10 cellular contexts compared by ENCODE assay signal in the genomic region with DNA sequence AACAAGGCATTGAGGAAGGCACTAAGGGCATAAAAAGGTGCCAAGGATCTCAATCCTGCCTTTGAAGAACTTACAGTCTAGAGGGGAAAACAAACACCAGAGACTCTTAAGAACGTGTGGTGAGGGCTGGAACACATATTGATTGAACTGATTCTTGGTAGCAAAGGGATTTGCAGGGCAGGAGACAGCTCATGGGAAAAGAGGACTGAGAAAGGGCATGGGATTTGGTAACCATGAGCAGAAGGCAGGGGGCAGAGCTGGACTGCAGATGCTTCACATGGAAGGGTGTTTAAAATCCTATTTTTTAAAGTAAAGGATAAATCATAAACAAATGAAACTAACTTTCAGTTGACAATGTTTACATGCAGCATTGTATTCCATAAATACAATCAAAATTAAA.
DNase-seq lines count a peak whose midpoint lies in the region; ATAC-seq and TF ChIP-seq lines count a peak whose summit lies in the region.
"Had no signal": no experiment of that assay in that cellular context is flagged by ENCODE, and none has a peak within 500 bp of the region (broad histone marks: within the 10 kb centered on the region; RNA-seq: fewer than 3 reads in every experiment).

No MANE protein-coding gene starts in this region.

- no peaks in the 10 kb centered on the region for H3K9me3 ChIP-seq in tibial artery
- H3K9me3 ChIP-seq in HAP-1 = no peaks in the 10 kb centered on the region
- H3K9me3 ChIP-seq: BLaER1 had no signal

- no peak for DNase-seq in activated naive CD8-positive, alpha-beta T cell treated with anti-CD3 and anti-CD28 coated beads, Interleukin-2, amount 50 U/mL, for 24 hours
- no peak for DNase-seq in activated naive CD8-positive, alpha-beta T cell treated with anti-CD3 and anti-CD28 coated beads for 36 hours
- DNase-seq in astrocyte of the hippocampus (ENCODE audit: low read depth, low spot score) (peak; percentile 64), kidney tubule cell (ENCODE audit: low spot score) (peak; percentile 41), tibial artery (no peak), HAP-1 (ENCODE audit: low spot score in 2 of 2) (no peak), GM19238 (ENCODE audit: insufficient read length, low spot score) (no peak)
- no peak for DNase-seq in activated T-cell treated with anti-CD3 and anti-CD28 coated beads, Interleukin-2, amount 50 U/mL, for 1 hour
- DNase-seq: NCI-H1417 treated with DMSO at 0.1 percent for 48 hours had no signal

- H3K27me3 ChIP-seq in tibial artery (no peaks in the 10 kb centered on the region), HAP-1 (ENCODE audit: low read depth) (no peaks in the 10 kb centered on the region)
- H3K27me3 ChIP-seq: BLaER1 had no signal

- peaks cover 0 to 14% (median 3%) of the 10 kb centered on the region in 4 donors for H3K4me1 ChIP-seq in tibial artery
- peaks cover 27% of the 10 kb centered on the region for H3K4me1 ChIP-seq in HAP-1
- H3K4me1 ChIP-seq: BLaER1 had no signal

- in situ Hi-C loops in HAP-1 (cut with MboI; ENCODE audit: low sequenced_read_pairs) = loop anchor here (25.0 kb wide), 1 partner anchor 518 kb away; no protein-coding TSS in a partner anchor

- no peaks in the 10 kb centered on the region for H3K27me3 Mint-ChIP-seq in activated naive CD8-positive, alpha-beta T cell treated with anti-CD3 and anti-CD28 coated beads, Interleukin-2, amount 50 U/mL, for 24 hours
- no peaks in the 10 kb centered on the region for H3K27me3 Mint-ChIP-seq in activated naive CD8-positive, alpha-beta T cell treated with anti-CD3 and anti-CD28 coated beads for 36 hours

- H3K9me3 Mint-ChIP-seq in activated naive CD8-positive, alpha-beta T cell treated with anti-CD3 and anti-CD28 coated beads, Interleukin-2, amount 50 U/mL, for 24 hours = no peaks in the 10 kb centered on the region
- no peaks in the 10 kb centered on the region for H3K9me3 Mint-ChIP-seq in activated naive CD8-positive, alpha-beta T cell treated with anti-CD3 and anti-CD28 coated beads for 36 hours

- ATAC-seq in activated naive CD8-positive, alpha-beta T cell treated with anti-CD3 and anti-CD28 coated beads, Interleukin-2, amount 50 U/mL, for 24 hours = no peak

- H3K4me3 ChIP-seq in tibial artery (no peak overlapping the region), HAP-1 (no peak overlapping the region)
- H3K4me3 ChIP-seq: BLaER1 had no signal

- no peak overlapping the region for H3K27ac ChIP-seq in tibial artery
- H3K27ac ChIP-seq: BLaER1 had no signal

- intact Hi-C loops in tibial artery (cut with DNase I; ENCODE audit: low total_unique reads) = no loop called here

- TF ChIP-seq CTCF in tibial artery (IDR thresholded peaks at IDR 0.05) = peak; percentile 29 to 32

- H3K4me1 Mint-ChIP-seq in activated naive CD8-positive, alpha-beta T cell treated with anti-CD3 and anti-CD28 coated beads, Interleukin-2, amount 50 U/mL, for 24 hours = peaks cover 7% of the 10 kb centered on the region
- H3K4me1 Mint-ChIP-seq in activated naive CD8-positive, alpha-beta T cell treated with anti-CD3 and anti-CD28 coated beads for 36 hours = peaks cover 2% of the 10 kb centered on the region

- H3K36me3 ChIP-seq in tibial artery (peaks cover 7 to 13% (median 8%) of the 10 kb centered on the region in 3 donors), HAP-1 (replicated peaks) (no peaks in the 10 kb centered on the region; the same call in 1 of the 2 replicates)
- H3K36me3 ChIP-seq: BLaER1 had no signal

- no peak overlapping the region for H3K4me3 Mint-ChIP-seq in activated naive CD8-positive, alpha-beta T cell treated with anti-CD3 and anti-CD28 coated beads, Interleukin-2, amount 50 U/mL, for 24 hours
- H3K4me3 Mint-ChIP-seq in activated naive CD8-positive, alpha-beta T cell treated with anti-CD3 and anti-CD28 coated beads for 36 hours = no peak overlapping the region

- H3K36me3 Mint-ChIP-seq in activated naive CD8-positive, alpha-beta T cell treated with anti-CD3 and anti-CD28 coated beads, Interleukin-2, amount 50 U/mL, for 24 hours (ENCODE audit: low read depth) = peaks cover 40% of the 10 kb centered on the region
- peaks cover 20% of the 10 kb centered on the region for H3K36me3 Mint-ChIP-seq in activated naive CD8-positive, alpha-beta T cell treated with anti-CD3 and anti-CD28 coated beads for 36 hours

- peak overlapping the region; percentile 14 for H3K27ac Mint-ChIP-seq in activated naive CD8-positive, alpha-beta T cell treated with anti-CD3 and anti-CD28 coated beads, Interleukin-2, amount 50 U/mL, for 24 hours
- H3K27ac Mint-ChIP-seq in activated naive CD8-positive, alpha-beta T cell treated with anti-CD3 and anti-CD28 coated beads for 36 hours = no peak overlapping the region

Comparison
In these comparisons a context has a peak if more than half of its experiments do, and no peak if none do; other contexts are left out.
1. DNase-seq: peak in astrocyte of the hippocampus (single experiment) and kidney tubule cell (single experiment); none in activated naive CD8-positive, alpha-beta T cell treated with anti-CD3 and anti-CD28 coated beads, Interleukin-2, amount 50 U/mL, for 24 hours (single experiment), activated naive CD8-positive, alpha-beta T cell treated with anti-CD3 and anti-CD28 coated beads for 36 hours (single experiment), tibial artery (0 of 2), HAP-1 (0 of 2), activated T-cell treated with anti-CD3 and anti-CD28 coated beads, Interleukin-2, amount 50 U/mL, for 1 hour (single experiment) and GM19238 (single experiment).